1 cellular context compared by ENCODE assay signal in genomic region chr7:120743128-120743527, GRCh38.
TF ChIP-seq lines count a peak whose summit lies in the region.

No MANE protein-coding gene starts in this region.

TF ChIP-seq in WTC11, 78 proteins besides CTCF, POLR2A, EP300 and RAD21 (continued from another document):
- TF ChIP-seq ZNF281 (CRISPR knock-in tag; IDR thresholded peaks at IDR 0.05), result no peak
- TF ChIP-seq ATF3 (CRISPR knock-in tag; conservative IDR thresholded peaks at IDR 0.05), result no peak
- TF ChIP-seq TEAD1 (CRISPR knock-in tag; IDR thresholded peaks at IDR 0.05), result no peak
- TF ChIP-seq GABPB1 (CRISPR knock-in tag; IDR thresholded peaks at IDR 0.05), result no peak
- TF ChIP-seq GTF2I (CRISPR knock-in tag; conservative IDR thresholded peaks at IDR 0.05), result no peak
- no peak for TF ChIP-seq SMAD3 (CRISPR knock-in tag; IDR thresholded peaks at IDR 0.05; ENCODE audit: borderline replicate concordance)
- no peak for TF ChIP-seq TEAD4 (CRISPR knock-in tag; IDR thresholded peaks at IDR 0.05)
- TF ChIP-seq RELA (CRISPR knock-in tag; IDR thresholded peaks at IDR 0.05; ENCODE audit: borderline replicate concordance), result no peak
- no peak for TF ChIP-seq KAT7 (CRISPR knock-in tag; IDR thresholded peaks at IDR 0.05; ENCODE audit: borderline replicate concordance)
